In the genomic region with DNA sequence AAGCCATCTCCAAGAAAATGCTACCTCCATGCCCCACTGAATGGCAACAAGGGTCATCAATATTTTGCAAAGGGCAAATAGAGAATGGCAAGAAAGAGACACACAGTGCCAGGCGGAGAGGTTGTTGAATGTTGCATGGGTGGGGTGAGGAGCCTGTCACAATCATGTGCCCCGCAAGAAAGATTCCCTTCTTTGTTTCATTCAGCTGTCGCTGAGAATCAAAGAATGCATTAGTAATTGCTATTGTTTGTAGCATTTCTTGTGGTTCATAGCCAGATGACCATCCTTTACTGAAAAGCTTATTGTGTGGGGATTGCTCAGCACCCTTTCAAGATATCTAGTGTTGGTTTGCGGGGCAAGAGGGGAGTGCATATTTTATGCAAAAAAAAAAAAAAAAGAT, we compare ENCODE assay signal across 16 cellular contexts.
A peak's percentile ranks its signal among the peaks of the same experiment; 100 is the strongest.
DNase-seq lines count a peak whose midpoint lies in the region; ATAC-seq and TF ChIP-seq lines count a peak whose summit lies in the region.
"Had no signal": no experiment of that assay in that cellular context is flagged by ENCODE, and none has a peak within 500 bp of the region (broad histone marks: within the 10 kb centered on the region; RNA-seq: fewer than 3 reads in every experiment).

No MANE protein-coding gene starts in this region.

- intact Hi-C loops in esophagus muscularis mucosa (cut with DNase I), result no loop called here

- no peaks in the 10 kb centered on the region for H3K27me3 ChIP-seq in esophagus muscularis mucosa

- H3K4me1 Mint-ChIP-seq in activated naive CD8-positive, alpha-beta T cell treated with anti-CD3 and anti-CD28 coated beads for 36 hours, result peaks cover 3% of the 10 kb centered on the region

- TF ChIP-seq EP300 in esophagus muscularis mucosa (IDR thresholded peaks at IDR 0.05), result no peak

- H3K4me3 Mint-ChIP-seq in activated naive CD8-positive, alpha-beta T cell treated with anti-CD3 and anti-CD28 coated beads for 36 hours, result no peak overlapping the region
- H3K4me3 Mint-ChIP-seq: CD14-positive monocyte had no signal

- no peaks in the 10 kb centered on the region for H3K36me3 Mint-ChIP-seq in activated naive CD8-positive, alpha-beta T cell treated with anti-CD3 and anti-CD28 coated beads for 36 hours
- H3K36me3 Mint-ChIP-seq: CD14-positive monocyte had no signal

- no peak for ATAC-seq in GM18511 (IDR thresholded peaks at IDR 0.05; ENCODE audit: unreplicated experiment)

- no peak for TF ChIP-seq CTCF in esophagus muscularis mucosa (IDR thresholded peaks at IDR 0.05)
- no peak for TF ChIP-seq CTCF in foreskin fibroblast (IDR thresholded peaks at IDR 0.05; ENCODE audit: low read depth, low read length)

- H3K27ac ChIP-seq in esophagus muscularis mucosa (replicated peaks in 1 of 4) (no peak overlapping the region), substantia nigra (ENCODE audit: low read depth, low read length, poor library complexity, severe bottlenecking) (peak overlapping the region; percentile 94)

- no peaks in the 10 kb centered on the region for H3K9me3 Mint-ChIP-seq in activated naive CD8-positive, alpha-beta T cell treated with anti-CD3 and anti-CD28 coated beads for 36 hours

- TF ChIP-seq POLR2A in esophagus muscularis mucosa (IDR thresholded peaks at IDR 0.05; ENCODE audit: low read depth), result no peak

- no peaks in the 10 kb centered on the region for H3K4me1 ChIP-seq in esophagus muscularis mucosa

- no peak overlapping the region for H3K27ac Mint-ChIP-seq in activated naive CD8-positive, alpha-beta T cell treated with anti-CD3 and anti-CD28 coated beads for 36 hours

- DNase-seq in COLO829 (ENCODE audit: low spot score) (peak; percentile 15), esophagus muscularis mucosa (ENCODE audit: extremely low spot score) (peak; percentile 50), middle frontal gyrus (ENCODE audit: extremely low spot score, low spot score) (peak; percentile 68), substantia nigra (lab: John Stamatoyannopoulos, UW) (peak in 30 of 49 donors; percentile 20 to 78 (median 54)), NCI-H82 (lab: John Stamatoyannopoulos, UW) (no peak), foreskin fibroblast (no peak)
- DNase-seq in activated naive CD8-positive, alpha-beta T cell treated with anti-CD3 and anti-CD28 coated beads for 36 hours, result no peak
- DNase-seq: DND-41, GDM1, KBM-7, NCI-H1092 treated with DMSO at 0.1 percent for 48 hours, NCI-H1694, NCI-H2107, NCI-H69 had no signal

- H3K27me3 Mint-ChIP-seq in activated naive CD8-positive, alpha-beta T cell treated with anti-CD3 and anti-CD28 coated beads for 36 hours, result peaks cover 14% of the 10 kb centered on the region

- 89% methylated on average over 4 of the region's 4 CpGs for WGBS in esophagus muscularis mucosa

- no peaks in the 10 kb centered on the region for H3K9me3 ChIP-seq in esophagus muscularis mucosa

- no peak overlapping the region for H3K4me3 ChIP-seq in esophagus muscularis mucosa
- no peak overlapping the region for H3K4me3 ChIP-seq in foreskin fibroblast (ENCODE audit: low read depth in 1 of 2, low read length in 2 of 2)

- no peaks in the 10 kb centered on the region for H3K36me3 ChIP-seq in esophagus muscularis mucosa

Comparison
In these comparisons a context has a peak if more than half of its experiments do, and no peak if none do; other contexts are left out.
1. DNase-seq: peak in COLO829 (single experiment), esophagus muscularis mucosa (single experiment), middle frontal gyrus (single experiment) and substantia nigra (30 of 49); none in NCI-H82 (single experiment), activated naive CD8-positive, alpha-beta T cell treated with anti-CD3 and anti-CD28 coated beads for 36 hours (single experiment) and foreskin fibroblast (0 of 2).